ENCODE assay signal across 35 cellular contexts in genomic region chr2:1205853-1206252, GRCh38.
"Had no signal": no experiment of that assay in that cellular context is flagged by ENCODE, and none has a peak within 500 bp of the region (broad histone marks: within the 10 kb centered on the region; RNA-seq: fewer than 3 reads in every experiment).

No MANE protein-coding gene starts in this region.

- DNase-seq: Karpas-422, Kasumi-1, MG63, MM.1S, MV-4-11, NCI-H1048, NCI-H1092, NCI-H1092 treated with DMSO at 0.1 percent for 48 hours, NCI-H1105, NCI-H1105 treated with DMSO at 0.1 percent for 48 hours, NCI-H1417, NCI-H1417 treated with DMSO at 0.1 percent for 48 hours, NCI-H1436, NCI-H1436 treated with DMSO at 0.1 percent for 48 hours, NCI-H146, NCI-H1694, NCI-H1694 treated with DMSO at 0.1 percent for 48 hours, NCI-H187, NCI-H187 treated with DMSO at 0.1 percent for 48 hours, NCI-H1930, NCI-H2029, NCI-H2029 treated with DMSO at 0.1 percent for 48 hours, NCI-H2081, NCI-H2081 treated with DMSO at 0.1 percent for 48 hours, NCI-H2107, NCI-H2171, NCI-H2171 treated with DMSO at 0.1 percent for 48 hours, NCI-H2227 treated with DMSO at 0.1 percent for 48 hours, NCI-H226, NCI-H345, NCI-H446, NCI-H446 treated with DMSO at 0.1 percent for 48 hours, NCI-H510A, NCI-H510A treated with DMSO at 0.1 percent for 48 hours, NCI-H524 had no signal

- H3K27me3 ChIP-seq: MG63 had no signal

- H3K36me3 ChIP-seq: MG63 had no signal

- H3K4me3 ChIP-seq: MG63 had no signal

- H3K9me3 ChIP-seq: MG63 had no signal
